Comparison of ENCODE assay signal across 8 cellular contexts in genomic region chr6:41066867-41067304, GRCh38. TPM values are rescaled to one million over a fixed set of nuclear protein-coding genes. Genes with fewer than 3 reads are reported as not detected.
A peak's percentile ranks its signal among the peaks of the same experiment; 100 is the strongest.
DNase-seq lines count a peak whose midpoint lies in the region; ATAC-seq and TF ChIP-seq lines count a peak whose summit lies in the region.

No MANE protein-coding gene starts in this region.

- H3K4me1 ChIP-seq in psoas muscle, result peaks cover 39% of the 10 kb centered on the region

- intact Hi-C loops in psoas muscle (cut with DNase I), result loop anchor here (5.0 to 10.0 kb wide), 3 partner anchors 40 to 62 kb away; no protein-coding TSS in a partner anchor

- H3K36me3 ChIP-seq in psoas muscle (ENCODE audit: insufficient read depth in 1 of 2, low read depth in 1 of 2), result peaks cover 2 to 85% of the 10 kb centered on the region in 2 donors

- 9 to 14% (median 9%) methylated on average over 3 of the region's 3 CpGs for WGBS in psoas muscle, 3 donors

- DNase-seq in DMS 273 treated with DMSO at 0.1 percent for 48 hours (lab: John Stamatoyannopoulos, UW), result peak; percentile 23
- peak; percentile 61 to 84 for DNase-seq in Kasumi-1 (lab: John Stamatoyannopoulos, UW)
- DNase-seq in SHP77 treated with DMSO at 0.1 percent for 48 hours (lab: John Stamatoyannopoulos, UW), result peak; percentile 42
- DNase-seq in activated effector memory CD4-positive, alpha-beta T cell treated with anti-CD3 and anti-CD28 coated beads, Interleukin-2, amount 50 U/mL, for 16 hours, result peak; percentile 87
- peak; percentile 83 for DNase-seq in glomerular visceral epithelial cell (ENCODE audit: extremely low spot score)
- DNase-seq in psoas muscle, result peak; percentile 69 to 81
- DNase-seq in NCI-H187 treated with DMSO at 0.1 percent for 48 hours (lab: John Stamatoyannopoulos, UW), result no peak

- peak; percentile 90 for TF ChIP-seq CTCF in psoas muscle (IDR thresholded peaks at IDR 0.05)

- no peaks in the 10 kb centered on the region for H3K27me3 ChIP-seq in psoas muscle (ENCODE audit: insufficient read depth in 3 of 3, low read length in 2 of 3)

- peak overlapping the region; percentile 92 for H3K27ac ChIP-seq in psoas muscle

- no peak overlapping the region for H3K4me3 ChIP-seq in psoas muscle

- ATAC-seq in psoas muscle (peak in 1 of 4 donors; percentile 23), HG02852 (IDR thresholded peaks at IDR 0.05; ENCODE audit: unreplicated experiment) (no peak)

- no peaks in the 10 kb centered on the region for H3K9me3 ChIP-seq in psoas muscle

RNA-seq across cellular contexts. Expression of gene OARD1, which starts 5.3 kb away (rescaled TPM):
- 10 to 100 TPM; 13.5 to 23.4 (median 16.6) TPM for total RNA-seq in psoas muscle
- polyA plus RNA-seq in psoas muscle, result 10 to 100 TPM; 24.6 to 74.6 (median 52.3) TPM

RNA-seq across cellular contexts. Expression of gene NFYA, which starts 5.9 kb away (rescaled TPM):
- total RNA-seq in psoas muscle, result 10 to 100 TPM; 11.8 to 14.1 (median 13.0) TPM
- 10 to 100 TPM in 2 of 3 donors, 1 to 10 TPM in 1; 2.7 to 14.2 (median 10.4) TPM for polyA plus RNA-seq in psoas muscle

RNA-seq across cellular contexts. Expression of gene APOBEC2, which starts 13.9 kb away (rescaled TPM):
- 100 to 1,000 TPM; 135 to 511 (median 272) TPM for total RNA-seq in psoas muscle
- 100 to 1,000 TPM in 1 of 3 donors, 10 to 100 TPM in 2; 16.4 to 141 (median 80.7) TPM for polyA plus RNA-seq in psoas muscle

RNA-seq across cellular contexts. Expression of gene TSPO2, which starts 24.6 kb away (rescaled TPM):
- total RNA-seq in psoas muscle, result under 1 TPM in 1 of 4 donors, not detected in 3; 0.27 TPM
- not detected for polyA plus RNA-seq in psoas muscle

RNA-seq across cellular contexts. Expression of gene UNC5CL, which starts 27.9 kb away (rescaled TPM):
- total RNA-seq in psoas muscle, result under 1 TPM; 0.14 to 0.43 (median 0.28) TPM
- under 1 TPM; 0.18 to 0.90 (median 0.33) TPM for polyA plus RNA-seq in psoas muscle
